Comparison of ENCODE assay signal across 9 cellular contexts in the genomic region with DNA sequence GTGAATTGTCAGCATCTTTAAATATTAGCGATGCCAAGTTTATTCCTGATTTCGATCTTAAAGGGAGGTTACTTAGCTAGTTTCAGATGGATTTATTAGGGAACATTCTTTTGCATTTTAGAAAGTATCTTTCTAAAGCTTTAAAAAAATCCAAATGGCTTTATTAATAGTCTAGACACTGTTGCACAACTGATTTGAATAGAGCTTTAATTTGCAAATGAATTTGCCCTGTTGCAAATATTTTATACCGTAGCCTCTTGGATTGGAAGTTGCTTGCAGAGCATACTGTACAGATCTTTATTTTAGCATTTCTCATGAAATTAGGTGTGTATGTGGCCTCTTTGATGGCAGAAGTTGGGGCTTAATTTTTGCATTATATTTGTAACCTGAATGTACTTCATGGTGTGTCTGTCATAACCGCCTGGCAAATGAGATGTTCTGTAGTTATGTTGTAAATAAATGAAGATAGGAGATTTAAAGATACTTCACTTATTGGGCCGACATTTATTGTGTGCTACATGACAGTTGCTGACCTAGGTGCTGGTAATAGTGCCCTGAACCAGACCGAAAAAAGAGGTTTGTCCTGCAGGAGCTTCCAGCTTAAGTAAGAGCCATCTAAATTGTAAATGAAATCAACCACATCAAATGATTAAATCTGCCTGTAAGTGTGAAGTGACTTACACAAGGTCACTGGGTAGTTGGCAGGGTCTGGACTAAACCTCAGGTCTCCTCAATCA. TPM values are rescaled to one million over a fixed set of nuclear protein-coding genes. Genes with fewer than 3 reads are reported as not detected.
DNase-seq lines count a peak whose midpoint lies in the region; TF ChIP-seq lines count a peak whose summit lies in the region.
"Had no signal": no experiment of that assay in that cellular context is flagged by ENCODE, and none has a peak within 500 bp of the region (broad histone marks: within the 10 kb centered on the region; RNA-seq: fewer than 3 reads in every experiment).

No MANE protein-coding gene starts in this region.

- peak overlapping the region; percentile 95; the same call in 1 of the 2 replicates for H3K4me3 ChIP-seq in GM08714 (ENCODE audit: low read length)

- intact Hi-C loops in dendritic cell treated with granulocyte-macrophage colony-stimulating factor and Interleukin-4, amounts not matched to agents 40 ng/mL and 50 ng/mL, for 4 days (cut with micrococcal nuclease): no loop called here

- H3K4me1 Mint-ChIP-seq in dendritic cell treated with granulocyte-macrophage colony-stimulating factor and Interleukin-4, amounts not matched to agents 40 ng/mL and 50 ng/mL, for 4 days (ENCODE audit: low read depth): peaks cover 29% of the 10 kb centered on the region
- peaks cover 33% of the 10 kb centered on the region for H3K4me1 Mint-ChIP-seq in neural crest cell

- H3K27me3 Mint-ChIP-seq in dendritic cell treated with granulocyte-macrophage colony-stimulating factor and Interleukin-4, amounts not matched to agents 40 ng/mL and 50 ng/mL, for 4 days: no peaks in the 10 kb centered on the region
- peaks cover 3% of the 10 kb centered on the region for H3K27me3 Mint-ChIP-seq in neural crest cell (ENCODE audit: low read depth)

- TF ChIP-seq CTCF in neural crest cell (conservative IDR thresholded peaks at IDR 0.05): no peak

- peaks cover 17% of the 10 kb centered on the region for H3K36me3 Mint-ChIP-seq in dendritic cell treated with granulocyte-macrophage colony-stimulating factor and Interleukin-4, amounts not matched to agents 40 ng/mL and 50 ng/mL, for 4 days (ENCODE audit: low read depth)
- H3K36me3 Mint-ChIP-seq in neural crest cell (ENCODE audit: low read depth): peaks cover 3% of the 10 kb centered on the region

- DNase-seq in NAMALWA (ENCODE audit: low spot score): peak; percentile 11
- DNase-seq in neural crest cell (ENCODE audit: low read depth, low spot score): no peak
- DNase-seq in DMS79 treated with DMSO at 0.1 percent for 48 hours (lab: John Stamatoyannopoulos, UW): no peak
- DNase-seq in RPMI8226: no peak
- no peak for DNase-seq in pons (ENCODE audit: low spot score)
- DNase-seq in GM03348 (ENCODE audit: low spot score): no peak
- DNase-seq: activated effector memory CD4-positive, alpha-beta T cell treated with anti-CD3 and anti-CD28 coated beads, Interleukin-2, amount 50 U/mL, for 16 hours had no signal

- H3K4me3 Mint-ChIP-seq in dendritic cell treated with granulocyte-macrophage colony-stimulating factor and Interleukin-4, amounts not matched to agents 40 ng/mL and 50 ng/mL, for 4 days: peak overlapping the region; percentile 84
- peak overlapping the region; percentile 98 for H3K4me3 Mint-ChIP-seq in neural crest cell

- peak overlapping the region; percentile 92 for H3K27ac Mint-ChIP-seq in dendritic cell treated with granulocyte-macrophage colony-stimulating factor and Interleukin-4, amounts not matched to agents 40 ng/mL and 50 ng/mL, for 4 days
- no peak overlapping the region for H3K27ac Mint-ChIP-seq in neural crest cell (ENCODE audit: unreplicated experiment)

- no peaks in the 10 kb centered on the region for H3K9me3 Mint-ChIP-seq in dendritic cell treated with granulocyte-macrophage colony-stimulating factor and Interleukin-4, amounts not matched to agents 40 ng/mL and 50 ng/mL, for 4 days
- H3K9me3 Mint-ChIP-seq in neural crest cell: peaks cover 4% of the 10 kb centered on the region

RNA-seq across cellular contexts. Expression of a gene that starts 1.8 kb away (rescaled TPM):
- 143 and 152 TPM in 2 replicates for total RNA-seq in neural crest cell
